8 cellular contexts compared by ENCODE assay signal in genomic region chr2:44169155-44169898, GRCh38. TPM values are rescaled to one million over a fixed set of nuclear protein-coding genes. Genes with fewer than 3 reads are reported as not detected.
DNase-seq lines count a peak whose midpoint lies in the region; ATAC-seq, FAIRE-seq and TF ChIP-seq lines count a peak whose summit lies in the region.

No MANE protein-coding gene starts in this region.

- ATAC-seq in HG03159 (IDR thresholded peaks at IDR 0.05; ENCODE audit: unreplicated experiment) (peak; percentile 26), foreskin keratinocyte (no peak)

- peak overlapping the region; percentile 72 for H3K27ac ChIP-seq in foreskin keratinocyte

- H3K27ac Mint-ChIP-seq in neural crest cell (ENCODE audit: unreplicated experiment), result peak overlapping the region; percentile 85

- TF ChIP-seq CTCF in GM12864 (IDR thresholded peaks at IDR 0.05; ENCODE audit: low read depth, low read length, missing control alignments) (no peak), foreskin keratinocyte (conservative IDR thresholded peaks at IDR 0.05) (no peak), neural crest cell (conservative IDR thresholded peaks at IDR 0.05) (no peak)

- H3K4me1 Mint-ChIP-seq in neural crest cell, result peaks cover 29% of the 10 kb centered on the region

- H3K27me3 Mint-ChIP-seq in neural crest cell (ENCODE audit: low read depth), result peaks cover 2% of the 10 kb centered on the region

- H3K27me3 ChIP-seq in foreskin keratinocyte, result no peaks in the 10 kb centered on the region

- peak; percentile 48 for DNase-seq in A172 (ENCODE audit: low spot score)
- peak; percentile 38 for DNase-seq in GM12864 (ENCODE audit: low read depth)
- DNase-seq in activated gamma-delta T cell treated with anti-CD3 and anti-CD28 coated beads, Interleukin-2, amount 50 U/mL, for 16 hours (ENCODE audit: low read depth), result peak; percentile 19
- DNase-seq in foreskin keratinocyte, result peak; percentile 40 to 56
- peak; percentile 36 for DNase-seq in neural crest cell (ENCODE audit: low read depth, low spot score)
- peak; percentile 40 for DNase-seq in urothelium cell line (ENCODE audit: low spot score)

- H3K9me3 Mint-ChIP-seq in neural crest cell, result peaks cover 12% of the 10 kb centered on the region

- peaks cover 8% of the 10 kb centered on the region for H3K4me1 ChIP-seq in foreskin keratinocyte

- peak overlapping the region; percentile 94 for H3K4me3 Mint-ChIP-seq in neural crest cell

- FAIRE-seq in urothelium cell line (lab: Jason Lieb, UNC), result no peak

- H3K36me3 Mint-ChIP-seq in neural crest cell (ENCODE audit: low read depth), result peaks cover 11% of the 10 kb centered on the region

- peak overlapping the region; percentile 75 for H3K4me3 ChIP-seq in GM12864 (ENCODE audit: low read depth, low read length)

TF ChIP-seq in PFSK-1, 5 proteins besides CTCF, POLR2A, EP300 and RAD21:
- TF ChIP-seq REST (IDR thresholded peaks at IDR 0.05; ENCODE audit: insufficient read depth in 1 of 2, low read depth in 2 of 2, low read length in 2 of 2) (no peak), SIN3A (IDR thresholded peaks at IDR 0.05; ENCODE audit: borderline replicate concordance, insufficient read depth, low read length) (0 out of 2 replicates have a peak, but pooled peaks have one; percentile 13)

RNA-seq across cellular contexts. Expression of gene PPM1B, which starts 0.7 kb away (rescaled TPM):
- 33.8 and 38.2 TPM in 2 replicates for total RNA-seq in A172 (2014; rRNA removed; shearing (Covaris generic))
- 18.6 TPM for polyA plus RNA-seq in PFSK-1 (2012; ENCODE audit: insufficient read length, low read depth)
- total RNA-seq in foreskin keratinocyte, result 26.1 and 29.5 TPM in 2 replicates
- polyA plus RNA-seq in foreskin keratinocyte, result 12.5 and 13.7 TPM in 2 replicates
- total RNA-seq in neural crest cell, result 37.4 and 42.3 TPM in 2 replicates
